28 cellular contexts compared by ENCODE assay signal in the genomic region with DNA sequence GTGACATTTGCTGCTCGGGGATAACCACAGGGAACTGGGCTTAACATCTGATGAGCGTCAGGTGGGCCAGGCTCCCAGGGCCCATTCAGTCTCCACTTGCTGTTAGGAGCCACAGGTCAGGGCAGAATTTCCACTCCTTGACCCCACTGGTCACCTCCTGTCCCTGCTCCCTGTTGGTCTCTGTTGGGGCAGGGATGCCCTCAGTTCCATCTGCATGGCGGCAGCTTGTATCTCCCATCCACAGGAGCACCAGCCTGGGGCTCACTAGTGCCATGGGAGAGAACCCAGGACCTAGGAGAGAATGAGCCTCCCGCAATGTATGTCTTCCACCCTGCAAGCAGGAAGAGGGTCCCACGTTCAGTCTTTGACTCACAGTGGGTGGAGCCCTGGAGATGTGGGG.
A peak's percentile ranks its signal among the peaks of the same experiment; 100 is the strongest.
DNase-seq lines count a peak whose midpoint lies in the region; ATAC-seq, FAIRE-seq and TF ChIP-seq lines count a peak whose summit lies in the region.
"Had no signal": no experiment of that assay in that cellular context is flagged by ENCODE, and none has a peak within 500 bp of the region (broad histone marks: within the 10 kb centered on the region; RNA-seq: fewer than 3 reads in every experiment).

No MANE protein-coding gene starts in this region.

- no peaks in the 10 kb centered on the region for H3K9me3 ChIP-seq in neuronal stem cell (replicated peaks in 1 of 2; ENCODE audit: control insufficient read depth in 2 of 2, insufficient read depth in 1 of 2, low read depth in 1 of 2, low read length in 2 of 2)
- H3K9me3 ChIP-seq in GM23248 (ENCODE audit: low read depth): no peaks in the 10 kb centered on the region
- H3K9me3 ChIP-seq in CD4-positive, alpha-beta memory T cell (ENCODE audit: control insufficient read depth in 1 of 2, low read length in 2 of 2): no peaks in the 10 kb centered on the region
- H3K9me3 ChIP-seq: heart right ventricle had no signal

- H4K20me1 ChIP-seq in GM23248 (ENCODE audit: insufficient read depth): no peaks in the 10 kb centered on the region

- peaks cover 42% of the 10 kb centered on the region for H3K4me1 Mint-ChIP-seq in osteocyte (ENCODE audit: unreplicated experiment)
- H3K4me1 Mint-ChIP-seq in CD4-positive, alpha-beta memory T cell: peaks cover 21 to 40% (median 28%) of the 10 kb centered on the region in 4 donors

- no peak overlapping the region for H3K4me3 Mint-ChIP-seq in osteocyte (ENCODE audit: unreplicated experiment)
- H3K4me3 Mint-ChIP-seq in CD4-positive, alpha-beta memory T cell: no peak overlapping the region
- H3K4me3 Mint-ChIP-seq: activated naive CD8-positive, alpha-beta T cell treated with anti-CD3 and anti-CD28 coated beads for 36 hours; CD4-positive, alpha-beta T cell had no signal

- POLR2A ChIA-PET in CD4-positive, alpha-beta memory T cell (lab: Charles Lee; ENCODE audit: partially characterized antibody): no interaction called here

- H3K9me2 ChIP-seq in GM23248 (ENCODE audit: insufficient read depth): no peaks in the 10 kb centered on the region

- H3K79me1 ChIP-seq in neuronal stem cell (ENCODE audit: low read depth, low read length): peaks cover 6% of the 10 kb centered on the region

- intact Hi-C loops in left cardiac atrium (cut with DNase I): no loop called here
- intact Hi-C loops in CD4-positive, alpha-beta memory T cell (cut with micrococcal nuclease): no loop called here

- no peaks in the 10 kb centered on the region for H3K27me3 Mint-ChIP-seq in osteocyte (ENCODE audit: unreplicated experiment)
- no peaks in the 10 kb centered on the region for H3K27me3 Mint-ChIP-seq in CD4-positive, alpha-beta memory T cell
- H3K27me3 Mint-ChIP-seq: activated naive CD8-positive, alpha-beta T cell treated with anti-CD3 and anti-CD28 coated beads for 36 hours; CD4-positive, alpha-beta T cell had no signal

- FAIRE-seq in HTR-8/SVneo (lab: Jason Lieb, UNC): peak; percentile 13
- FAIRE-seq: H54, RCC 7860 had no signal

- H3K14ac ChIP-seq in neuronal stem cell (ENCODE audit: low read length): no peak overlapping the region

- H3K36me3 ChIP-seq in neuronal stem cell (replicated peaks in 1 of 2; ENCODE audit: control insufficient read depth in 2 of 2, insufficient read depth in 2 of 2, low read length in 2 of 2) (peaks cover 4 to 31% of the 10 kb centered on the region in 2 donors), GM23248 (ENCODE audit: low read depth) (no peaks in the 10 kb centered on the region)
- no peaks in the 10 kb centered on the region for H3K36me3 ChIP-seq in CD4-positive, alpha-beta memory T cell (ENCODE audit: insufficient read depth, low read length)
- H3K36me3 ChIP-seq: cardiac muscle cell had no signal

- no peak overlapping the region for H3K4me3 ChIP-seq in neuronal stem cell (ENCODE audit: low read length in 2 of 2)
- H3K4me3 ChIP-seq in GM23248: no peak overlapping the region
- no peak overlapping the region for H3K4me3 ChIP-seq in CD4-positive, alpha-beta memory T cell (ENCODE audit: low read length in 2 of 2)
- H3K4me3 ChIP-seq: cardiac muscle cell, heart right ventricle, skin epidermis had no signal

- no peak overlapping the region for H2BK12ac ChIP-seq in neuronal stem cell (ENCODE audit: low read length)

- no peak overlapping the region for H2BK120ac ChIP-seq in neuronal stem cell (ENCODE audit: low read depth, low read length)

- no peak for TF ChIP-seq CTCF in C4-2B (conservative IDR thresholded peaks at IDR 0.05)
- TF ChIP-seq CTCF in osteocyte (IDR thresholded peaks at IDR 0.05): no peak

- in situ Hi-C loops in GM23248 (cut with MboI): no loop called here

- CTCF ChIA-PET in CD4-positive, alpha-beta memory T cell (lab: Charles Lee; ENCODE audit: partially characterized antibody): interaction anchor here (0.6 kb wide), 1 partner anchor 546 kb away, joined by 3 read pairs; no protein-coding TSS in a partner anchor

- H3K18ac ChIP-seq in neuronal stem cell (ENCODE audit: low read length): peak overlapping the region; percentile 76

- peak overlapping the region; percentile 99 for H3K27ac ChIP-seq in C4-2B
- H3K27ac ChIP-seq in caudate nucleus (ENCODE audit: low read depth, low read length): peak overlapping the region; percentile 18
- no peak overlapping the region for H3K27ac ChIP-seq in neuronal stem cell (replicated peaks; ENCODE audit: low read length)
- no peak overlapping the region for H3K27ac ChIP-seq in GM23248
- no peak overlapping the region for H3K27ac ChIP-seq in CD4-positive, alpha-beta memory T cell (ENCODE audit: low read depth, low read length)
- H3K27ac ChIP-seq: cardiac muscle cell, heart right ventricle, skin epidermis had no signal

- no peaks in the 10 kb centered on the region for H3K27me3 ChIP-seq in neuronal stem cell (ENCODE audit: control insufficient read depth in 3 of 3, insufficient read depth in 3 of 3, low read depth in 1 of 3, low read length in 3 of 3)
- no peaks in the 10 kb centered on the region for H3K27me3 ChIP-seq in GM23248 (replicated peaks; ENCODE audit: insufficient read depth)
- H3K27me3 ChIP-seq in CD4-positive, alpha-beta memory T cell (ENCODE audit: insufficient read depth, low read length): no peaks in the 10 kb centered on the region
- H3K27me3 ChIP-seq: cardiac muscle cell, heart right ventricle had no signal

- WGBS in neuronal stem cell (ENCODE audit: extremely low coverage in 2 of 2, insufficient read length in 2 of 2, insufficient replicate concordance in 1 of 2), 2 donors: no CpG with 5 or more reads among the region's 5 CpGs
- 82 to 94% methylated on average over 4 to 5 of the region's 5 CpGs for WGBS in GM23248 (ENCODE audit: low coverage in 1 of 2, low lambda C conversion rate in 2 of 2, missing lambda C conversion rate in 2 of 2), 2 experiments

- H3K4me1 ChIP-seq in neuronal stem cell (ENCODE audit: control insufficient read depth in 2 of 2, insufficient read depth in 1 of 2, low read depth in 1 of 2, low read length in 2 of 2) (peaks cover 40 to 54% of the 10 kb centered on the region in 2 donors), GM23248 (ENCODE audit: insufficient read depth) (peaks cover 15% of the 10 kb centered on the region)
- H3K4me1 ChIP-seq in CD4-positive, alpha-beta memory T cell (ENCODE audit: insufficient read depth, low read length): peaks cover 24% of the 10 kb centered on the region

- no peak for ATAC-seq in left cardiac atrium
- ATAC-seq: esophagus mucosa, heart right ventricle had no signal

- no peaks in the 10 kb centered on the region for H3K9me3 Mint-ChIP-seq in osteocyte (ENCODE audit: unreplicated experiment)
- no peaks in the 10 kb centered on the region for H3K9me3 Mint-ChIP-seq in CD4-positive, alpha-beta memory T cell
- H3K9me3 Mint-ChIP-seq: activated naive CD8-positive, alpha-beta T cell treated with anti-CD3 and anti-CD28 coated beads for 36 hours; CD4-positive, alpha-beta T cell had no signal

- H2BK15ac ChIP-seq in neuronal stem cell (ENCODE audit: low read length): peak overlapping the region; percentile 50

- 0 out of 2 replicates have a peak, but pooled peaks cover 10% of the 10 kb centered on the region for H3F3A ChIP-seq in GM23248 (ENCODE audit: insufficient read depth)

- no peak overlapping the region for H2AK5ac ChIP-seq in neuronal stem cell (ENCODE audit: low read depth, low read length)

- no peaks in the 10 kb centered on the region for H3K79me2 ChIP-seq in GM23248 (ENCODE audit: insufficient read depth)

- H2BK5ac ChIP-seq in neuronal stem cell (ENCODE audit: low read length): no peak overlapping the region

- H4K91ac ChIP-seq in neuronal stem cell (ENCODE audit: low read depth, low read length, poor library complexity): no peak overlapping the region

- H2AFZ ChIP-seq in neuronal stem cell (ENCODE audit: low read length) (no peak overlapping the region), GM23248 (no peak overlapping the region)

- peaks cover 3% of the 10 kb centered on the region for H3K36me3 Mint-ChIP-seq in osteocyte (ENCODE audit: unreplicated experiment)
- peaks cover 0 to 11% of the 10 kb centered on the region in 2 donors for H3K36me3 Mint-ChIP-seq in CD4-positive, alpha-beta memory T cell

- H3K23ac ChIP-seq in neuronal stem cell (ENCODE audit: low read depth, low read length, poor library complexity): no peak overlapping the region

- H3K27ac Mint-ChIP-seq in osteocyte (ENCODE audit: unreplicated experiment): no peak overlapping the region
- H3K27ac Mint-ChIP-seq in CD4-positive, alpha-beta memory T cell: no peak overlapping the region

- no peak overlapping the region for H3K4me2 ChIP-seq in neuronal stem cell (ENCODE audit: insufficient read depth, low read length, poor library complexity, severe bottlenecking)
- no peak overlapping the region for H3K4me2 ChIP-seq in GM23248 (ENCODE audit: unreplicated experiment)

- H3K9ac ChIP-seq in neuronal stem cell (ENCODE audit: low read depth, low read length, poor library complexity) (no peak overlapping the region), GM23248 (no peak overlapping the region)

- DNase-seq in HTR-8/SVneo (ENCODE audit: insufficient read length, low spot score): no peak
- no peak for DNase-seq in caudate nucleus (lab: John Stamatoyannopoulos, UW)
- no peak for DNase-seq in neuronal stem cell (ENCODE audit: low spot score)
- DNase-seq in GM23248: no peak
- DNase-seq in osteocyte (ENCODE audit: extremely low spot score, unreplicated experiment): no peak
- no peak for DNase-seq in left cardiac atrium
- DNase-seq in CD4-positive, alpha-beta memory T cell: no peak
- DNase-seq: activated CD4-positive, alpha-beta T cell treated with anti-CD3 and anti-CD28 coated beads, Interleukin-2, amount 50 U/mL, for 48 hours; activated CD4-positive, CD25-positive, alpha-beta regulatory T cell; activated naive CD8-positive, alpha-beta T cell treated with anti-CD3 and anti-CD28 coated beads for 36 hours; CD4-positive, alpha-beta T cell; foreskin fibroblast; heart right ventricle; KBM-7; MM.1S; NCI-H1417; NCI-H2081; NCI-H226; NCI-H748 treated with DMSO at 0.1 percent for 48 hours; stimulated activated CD4-positive, alpha-beta T cell treated with anti-CD3 and anti-CD28 coated beads, Interleukin-1b, Interleukin-23, amount 100 ng/mL, for 48 hours; SW 1271; T1000 had no signal

- H4K8ac ChIP-seq in neuronal stem cell (ENCODE audit: low read depth, low read length): no peak overlapping the region

- H3K4ac ChIP-seq in neuronal stem cell (ENCODE audit: low read length): no peak overlapping the region

Comparison
In these comparisons a context has a peak if more than half of its experiments do, and no peak if none do; other contexts are left out.
1. H3K27ac ChIP-seq: peak in C4-2B (single experiment) and caudate nucleus (single experiment); none in neuronal stem cell (single experiment), GM23248 (single experiment) and CD4-positive, alpha-beta memory T cell (single experiment).